Comparison of ENCODE assay signal across 21 cellular contexts in genomic region chr2:85767803-85768665, GRCh38. TPM values are rescaled to one million over a fixed set of nuclear protein-coding genes. Genes with fewer than 3 reads are reported as not detected.
DNase-seq lines count a peak whose midpoint lies in the region; ATAC-seq, FAIRE-seq and TF ChIP-seq lines count a peak whose summit lies in the region.
"Had no signal": no experiment of that assay in that cellular context is flagged by ENCODE, and none has a peak within 500 bp of the region (broad histone marks: within the 10 kb centered on the region; RNA-seq: fewer than 3 reads in every experiment).

No MANE protein-coding gene starts in this region.

- H3K27me3 ChIP-seq in heart left ventricle (peaks cover 0 to 14% (median 0%) of the 10 kb centered on the region in 9 donors), bronchial epithelial cell (ENCODE audit: control insufficient read depth, insufficient read depth, low read length) (peaks cover 32% of the 10 kb centered on the region), neuronal stem cell (ENCODE audit: control insufficient read depth in 3 of 3, insufficient read depth in 3 of 3, low read depth in 1 of 3, low read length in 3 of 3) (peaks cover 0 to 7% (median 0%) of the 10 kb centered on the region in 3 experiments), tibial nerve (no peaks in the 10 kb centered on the region)
- H3K27me3 ChIP-seq: upper lobe of left lung had no signal

- no peaks in the 10 kb centered on the region for H3K79me1 ChIP-seq in neuronal stem cell (ENCODE audit: low read depth, low read length)

- no peak overlapping the region for H3K27ac Mint-ChIP-seq in activated CD4-positive, alpha-beta T cell treated with anti-CD3 and anti-CD28 coated beads, Interleukin-2, amount 10 ng/mL, durations not matched to agents 7 days and 5 days
- H3K27ac Mint-ChIP-seq: activated naive CD4-positive, alpha-beta T cell treated with anti-CD3 and anti-CD28 coated beads, Interleukin-2, amount 10 ng/mL, durations not matched to agents 7 days and 5 days; CD4-positive, CD25-positive, alpha-beta regulatory T cell; memory B cell; T-helper 2 cell treated with Interferon-gamma antibody and Interleukin-4, amounts not matched to agents 5 μg/mL and 100 μg/mL, for 36 hours had no signal

- H3K36me3 ChIP-seq in heart left ventricle (peaks cover 0 to 44% (median 2%) of the 10 kb centered on the region in 9 donors), bronchial epithelial cell (ENCODE audit: control insufficient read depth, insufficient read depth, low read length) (no peaks in the 10 kb centered on the region), neuronal stem cell (replicated peaks in 1 of 2; ENCODE audit: control insufficient read depth in 2 of 2, insufficient read depth in 2 of 2, low read length in 2 of 2) (peaks cover 0 to 48% of the 10 kb centered on the region in 2 donors), tibial nerve (peaks cover 0 to 54% (median 0%) of the 10 kb centered on the region in 3 donors)
- H3K36me3 ChIP-seq: HAP-1 had no signal

- peak overlapping the region; percentile 11 for H3K18ac ChIP-seq in neuronal stem cell (ENCODE audit: low read length)

- FAIRE-seq in bronchial epithelial cell (lab: Jason Lieb, UNC) = peak; percentile 23
- FAIRE-seq: colon, islet of Langerhans had no signal

- TF ChIP-seq EP300 in tibial nerve (IDR thresholded peaks at IDR 0.05) = no peak

- intact Hi-C loops in heart left ventricle (cut with DNase I) (no loop called here), left ventricle myocardium superior (cut with micrococcal nuclease) (no loop called here)

- TF ChIP-seq CTCF in heart left ventricle (IDR thresholded peaks at IDR 0.05) (no peak), bronchial epithelial cell (IDR thresholded peaks at IDR 0.05; ENCODE audit: insufficient read depth, low read length, severe bottlenecking) (no peak), tibial nerve (IDR thresholded peaks at IDR 0.05) (no peak)

- WGBS in heart left ventricle, 4 donors = 72 to 78% (median 75%) methylated on average over 6 to 12 of the region's 12 CpGs
- WGBS in neuronal stem cell (ENCODE audit: extremely low coverage in 2 of 2, insufficient read length in 2 of 2, insufficient replicate concordance in 1 of 2), 2 donors = no CpG with 5 or more reads among the region's 12 CpGs
- 86 to 94% methylated on average over 10 to 12 of the region's 12 CpGs for WGBS in tibial nerve, 2 donors

- peak overlapping the region; percentile 14 for H2AK5ac ChIP-seq in neuronal stem cell (ENCODE audit: low read depth, low read length)

- no peak overlapping the region for H2BK120ac ChIP-seq in neuronal stem cell (ENCODE audit: low read depth, low read length)

- H3K36me3 Mint-ChIP-seq in activated CD4-positive, alpha-beta T cell treated with anti-CD3 and anti-CD28 coated beads, Interleukin-2, amount 10 ng/mL, durations not matched to agents 7 days and 5 days (ENCODE audit: low read depth) = no peaks in the 10 kb centered on the region
- H3K36me3 Mint-ChIP-seq: activated naive CD4-positive, alpha-beta T cell treated with anti-CD3 and anti-CD28 coated beads, Interleukin-2, amount 10 ng/mL, durations not matched to agents 7 days and 5 days; CD4-positive, CD25-positive, alpha-beta regulatory T cell; memory B cell had no signal

- H3K4me1 ChIP-seq in heart left ventricle (peaks cover 37 to 93% (median 78%) of the 10 kb centered on the region in 12 donors), neuronal stem cell (ENCODE audit: control insufficient read depth in 2 of 2, insufficient read depth in 1 of 2, low read depth in 1 of 2, low read length in 2 of 2) (peaks cover 34 to 50% of the 10 kb centered on the region in 2 donors), tibial nerve (peaks cover 8 to 95% (median 74%) of the 10 kb centered on the region in 4 donors)

- H3K27ac ChIP-seq in heart left ventricle (peak overlapping the region in 11 of 12 donors; percentile 35 to 95 (median 77)), neuronal stem cell (replicated peaks; ENCODE audit: low read length) (no peak overlapping the region), tibial nerve (peak overlapping the region; percentile 11 to 93 (median 82))
- H3K27ac ChIP-seq: PC-9 had no signal

- no peak overlapping the region for H3K4ac ChIP-seq in neuronal stem cell (ENCODE audit: low read length)

- no peak overlapping the region for H3K4me3 Mint-ChIP-seq in activated CD4-positive, alpha-beta T cell treated with anti-CD3 and anti-CD28 coated beads, Interleukin-2, amount 10 ng/mL, durations not matched to agents 7 days and 5 days
- H3K4me3 Mint-ChIP-seq: activated naive CD4-positive, alpha-beta T cell treated with anti-CD3 and anti-CD28 coated beads, Interleukin-2, amount 10 ng/mL, durations not matched to agents 7 days and 5 days; CD4-positive, CD25-positive, alpha-beta regulatory T cell; memory B cell; T-helper 2 cell treated with Interferon-gamma antibody and Interleukin-4, amounts not matched to agents 5 μg/mL and 100 μg/mL, for 36 hours had no signal

- no peak overlapping the region for H3K14ac ChIP-seq in neuronal stem cell (ENCODE audit: low read length)

- DNase-seq in heart left ventricle (peak in 2 of 5 donors; percentile 46 to 56), left ventricle myocardium superior (no peak), bronchial epithelial cell (ENCODE audit: low read depth) (no peak), neuronal stem cell (ENCODE audit: low spot score) (no peak), tibial nerve (ENCODE audit: low spot score in 2 of 2) (no peak), NOMO-1 (lab: John Stamatoyannopoulos, UW; ENCODE audit: unreplicated experiment in 2 of 2) (no peak)
- DNase-seq in activated CD4-positive, alpha-beta T cell treated with anti-CD3 and anti-CD28 coated beads, Interleukin-2, amount 10 ng/mL, durations not matched to agents 7 days and 5 days = no peak
- DNase-seq: activated CD4-positive, CD25-positive, alpha-beta regulatory T cell; activated naive CD4-positive, alpha-beta T cell treated with anti-CD3 and anti-CD28 coated beads, Interleukin-2, amount 10 ng/mL, durations not matched to agents 7 days and 5 days; activated T-cell treated with anti-CD3 and anti-CD28 coated beads, Interleukin-2, amount 50 U/mL, for 48 hours; CD4-positive, CD25-positive, alpha-beta regulatory T cell; GDM1; PC-9; stimulated activated CD4-positive, alpha-beta T cell treated with anti-CD3 and anti-CD28 coated beads, Interleukin-15, amount 100 ng/mL, for 24 hours; upper lobe of left lung had no signal

- peak overlapping the region; percentile 51 for H2BK12ac ChIP-seq in neuronal stem cell (ENCODE audit: low read length)

- POLR2A ChIA-PET in activated CD4-positive, alpha-beta T cell treated with anti-CD3 and anti-CD28 coated beads, Interleukin-2, amount 10 ng/mL, durations not matched to agents 7 days and 5 days (lab: Charles Lee) = no interaction called here

- no peak overlapping the region for H3K4me2 ChIP-seq in neuronal stem cell (ENCODE audit: insufficient read depth, low read length, poor library complexity, severe bottlenecking)
- H3K4me2 ChIP-seq: PC-9 had no signal

- no peak overlapping the region for H3K23ac ChIP-seq in neuronal stem cell (ENCODE audit: low read depth, low read length, poor library complexity)

- no peak overlapping the region for H3K9ac ChIP-seq in neuronal stem cell (ENCODE audit: low read depth, low read length, poor library complexity)

- H3K9me3 ChIP-seq in heart left ventricle (no peaks in the 10 kb centered on the region), neuronal stem cell (replicated peaks in 1 of 2; ENCODE audit: control insufficient read depth in 2 of 2, insufficient read depth in 1 of 2, low read depth in 1 of 2, low read length in 2 of 2) (no peaks in the 10 kb centered on the region), tibial nerve (no peaks in the 10 kb centered on the region)
- H3K9me3 ChIP-seq: HAP-1, upper lobe of left lung had no signal

- no peaks in the 10 kb centered on the region for H3K9me3 Mint-ChIP-seq in activated CD4-positive, alpha-beta T cell treated with anti-CD3 and anti-CD28 coated beads, Interleukin-2, amount 10 ng/mL, durations not matched to agents 7 days and 5 days
- H3K9me3 Mint-ChIP-seq: activated naive CD4-positive, alpha-beta T cell treated with anti-CD3 and anti-CD28 coated beads, Interleukin-2, amount 10 ng/mL, durations not matched to agents 7 days and 5 days; memory B cell; T-helper 2 cell treated with Interferon-gamma antibody and Interleukin-4, amounts not matched to agents 5 μg/mL and 100 μg/mL, for 36 hours had no signal

- no peak overlapping the region for H4K91ac ChIP-seq in neuronal stem cell (ENCODE audit: low read depth, low read length, poor library complexity)

- peak overlapping the region; percentile 50 for H2BK5ac ChIP-seq in neuronal stem cell (ENCODE audit: low read length)

- TF ChIP-seq POLR2A in heart left ventricle (IDR thresholded peaks at IDR 0.05) = no peak
- no peak for TF ChIP-seq POLR2A in tibial nerve (IDR thresholded peaks at IDR 0.05)

- no peak overlapping the region for H4K8ac ChIP-seq in neuronal stem cell (ENCODE audit: low read depth, low read length)

- H2BK15ac ChIP-seq in neuronal stem cell (ENCODE audit: low read length) = peak overlapping the region; percentile 23

- H2AFZ ChIP-seq in neuronal stem cell (ENCODE audit: low read length) = no peak overlapping the region
- H2AFZ ChIP-seq: PC-9 had no signal

- H3K4me1 Mint-ChIP-seq in activated CD4-positive, alpha-beta T cell treated with anti-CD3 and anti-CD28 coated beads, Interleukin-2, amount 10 ng/mL, durations not matched to agents 7 days and 5 days = no peaks in the 10 kb centered on the region
- H3K4me1 Mint-ChIP-seq: activated naive CD4-positive, alpha-beta T cell treated with anti-CD3 and anti-CD28 coated beads, Interleukin-2, amount 10 ng/mL, durations not matched to agents 7 days and 5 days had no signal

- CTCF ChIA-PET in activated CD4-positive, alpha-beta T cell treated with anti-CD3 and anti-CD28 coated beads, Interleukin-2, amount 10 ng/mL, durations not matched to agents 7 days and 5 days (lab: Charles Lee) = no interaction called here

- no peak overlapping the region for H3K4me3 ChIP-seq in heart left ventricle
- no peak overlapping the region for H3K4me3 ChIP-seq in bronchial epithelial cell (ENCODE audit: low read depth, low read length)
- no peak overlapping the region for H3K4me3 ChIP-seq in neuronal stem cell (ENCODE audit: low read length in 2 of 2)
- H3K4me3 ChIP-seq in tibial nerve = no peak overlapping the region
- H3K4me3 ChIP-seq: HAP-1, PC-9, upper lobe of left lung had no signal

- no peak for ATAC-seq in heart left ventricle
- no peak for ATAC-seq in left ventricle myocardium superior
- no peak for ATAC-seq in HG03457 (IDR thresholded peaks at IDR 0.05; ENCODE audit: unreplicated experiment)

- H3K27me3 Mint-ChIP-seq in activated CD4-positive, alpha-beta T cell treated with anti-CD3 and anti-CD28 coated beads, Interleukin-2, amount 10 ng/mL, durations not matched to agents 7 days and 5 days = peaks cover 43% of the 10 kb centered on the region

RNA-seq across cellular contexts. Expression of gene ATOH8, which starts 14.2 kb away (rescaled TPM):
- total RNA-seq in heart left ventricle = 100 to 1,000 TPM in 1 of 9 donors, 10 to 100 TPM in 8; 11.8 to 103 (median 18.5) TPM
- polyA plus RNA-seq in heart left ventricle = 10 to 100 TPM; 22.9 to 37.9 TPM
- 29.6 TPM for total RNA-seq in left ventricle myocardium superior
- total RNA-seq in bronchial epithelial cell = 0.79 TPM in 1 of 2 replicates, not detected in the other
- 1.8 TPM for polyA plus RNA-seq in neuronal stem cell (2013, experiment 1 of 2)
- 1.6 TPM for polyA plus RNA-seq in neuronal stem cell (2013, experiment 2 of 2)
- 100 to 1,000 TPM in 3 of 4 donors, 10 to 100 TPM in 1; 98.0 to 170 (median 119) TPM for total RNA-seq in tibial nerve
- total RNA-seq in activated CD4-positive, alpha-beta T cell treated with anti-CD3 and anti-CD28 coated beads, Interleukin-2, amount 10 ng/mL, durations not matched to agents 7 days and 5 days = under 1 TPM; 0.10 to 0.12 TPM
- total RNA-seq: CD4-positive, CD25-positive, alpha-beta regulatory T cell; PC-9 had no signal
- polyA plus RNA-seq: CD4-positive, CD25-positive, alpha-beta regulatory T cell had no signal
